8 cellular contexts compared by ENCODE assay signal in genomic region chr2:177148477-177149154, GRCh38.
DNase-seq lines count a peak whose midpoint lies in the region; TF ChIP-seq lines count a peak whose summit lies in the region.

No MANE protein-coding gene starts in this region.

- WGBS in ovary, 3 donors: 9 to 11% (median 11%) methylated on average over 25 of the region's 25 CpGs
- WGBS in thyroid gland, 2 donors: 6 to 11% methylated on average over 25 of the region's 25 CpGs

- DNase-seq in GDM1 (lab: John Stamatoyannopoulos, UW) (peak; percentile 55), HCEC 1CT (peak; percentile 72), MG63 (peak; percentile 67), SJCRH30 (peak; percentile 80 to 91), glomerular visceral epithelial cell (ENCODE audit: extremely low spot score) (peak; percentile 80), ovary (peak; percentile 49 to 71 (median 70)), thyroid gland (peak; percentile 67 to 75)
- DNase-seq in activated naive CD4-positive, alpha-beta T cell (lab: John Stamatoyannopoulos, UW): peak in 3 of 4 experiments; percentile 19 to 55 (median 22)

- H3K27ac ChIP-seq in SJCRH30 (no peak overlapping the region), ovary (no peak overlapping the region), thyroid gland (no peak overlapping the region)

- H3K4me1 ChIP-seq in SJCRH30 (0 out of 2 replicates have a peak, but pooled peaks cover 3% of the 10 kb centered on the region), ovary (ENCODE audit: insufficient read depth) (no peaks in the 10 kb centered on the region), thyroid gland (peaks cover 0 to 5% of the 10 kb centered on the region in 2 donors)

- H3K27me3 ChIP-seq in MG63 (peaks cover 33% of the 10 kb centered on the region), SJCRH30 (peaks cover 4% of the 10 kb centered on the region; the same call in 1 of the 2 replicates), ovary (no peaks in the 10 kb centered on the region), thyroid gland (no peaks in the 10 kb centered on the region)

- H3K4me3 ChIP-seq in MG63 (peak overlapping the region; percentile 22), SJCRH30 (peak overlapping the region; percentile 51), ovary (peak overlapping the region; percentile 33), thyroid gland (replicated peaks in 1 of 3) (peak overlapping the region in 1 of 3 donors; percentile 11)

- TF ChIP-seq CTCF in ovary (IDR thresholded peaks at IDR 0.05): peak in 2 of 3 donors; percentile 10 to 19
- TF ChIP-seq CTCF in thyroid gland (IDR thresholded peaks at IDR 0.05): peak; percentile 50 to 83 (median 70)

- no peaks in the 10 kb centered on the region for H3K9me3 ChIP-seq in MG63
- no peaks in the 10 kb centered on the region for H3K9me3 ChIP-seq in SJCRH30 (replicated peaks)
- no peaks in the 10 kb centered on the region for H3K9me3 ChIP-seq in ovary
- H3K9me3 ChIP-seq in thyroid gland: no peaks in the 10 kb centered on the region

- intact Hi-C loops in ovary (cut with DNase I): loop anchor here in 2 of 4 donors (5.0 to 10.0 kb wide), 2 partner anchors 334 to 1031 kb away; partner anchors contain the start of gene HOXD10 (in 1 of the 2)
- intact Hi-C loops in thyroid gland (cut with DNase I): loop anchor here (10.0 kb wide), 2 partner anchors 334 to 1024 kb away; partner anchors contain the start of genes HOXD8 and HOXD9

- TF ChIP-seq POLR2A in ovary (IDR thresholded peaks at IDR 0.05) (no peak), thyroid gland (IDR thresholded peaks at IDR 0.05) (peak in 1 of 2 donors; percentile 5)

- no peak for TF ChIP-seq EP300 in ovary (IDR thresholded peaks at IDR 0.05)

- H3K36me3 ChIP-seq in MG63 (no peaks in the 10 kb centered on the region), SJCRH30 (no peaks in the 10 kb centered on the region), ovary (no peaks in the 10 kb centered on the region), thyroid gland (no peaks in the 10 kb centered on the region)

Comparison
In these comparisons a context has a peak if more than half of its experiments do, and no peak if none do; other contexts are left out.
1. DNase-seq: peak in every context shown above with its lines; median percentile 86 in SJCRH30; 80 in glomerular visceral epithelial cell; 72 in HCEC 1CT; 71 in thyroid gland; 70 in ovary; 67 in MG63; 55 in GDM1; 22 in activated naive CD4-positive, alpha-beta T cell.